ENCODE assay signal across 9 cellular contexts in the genomic region with DNA sequence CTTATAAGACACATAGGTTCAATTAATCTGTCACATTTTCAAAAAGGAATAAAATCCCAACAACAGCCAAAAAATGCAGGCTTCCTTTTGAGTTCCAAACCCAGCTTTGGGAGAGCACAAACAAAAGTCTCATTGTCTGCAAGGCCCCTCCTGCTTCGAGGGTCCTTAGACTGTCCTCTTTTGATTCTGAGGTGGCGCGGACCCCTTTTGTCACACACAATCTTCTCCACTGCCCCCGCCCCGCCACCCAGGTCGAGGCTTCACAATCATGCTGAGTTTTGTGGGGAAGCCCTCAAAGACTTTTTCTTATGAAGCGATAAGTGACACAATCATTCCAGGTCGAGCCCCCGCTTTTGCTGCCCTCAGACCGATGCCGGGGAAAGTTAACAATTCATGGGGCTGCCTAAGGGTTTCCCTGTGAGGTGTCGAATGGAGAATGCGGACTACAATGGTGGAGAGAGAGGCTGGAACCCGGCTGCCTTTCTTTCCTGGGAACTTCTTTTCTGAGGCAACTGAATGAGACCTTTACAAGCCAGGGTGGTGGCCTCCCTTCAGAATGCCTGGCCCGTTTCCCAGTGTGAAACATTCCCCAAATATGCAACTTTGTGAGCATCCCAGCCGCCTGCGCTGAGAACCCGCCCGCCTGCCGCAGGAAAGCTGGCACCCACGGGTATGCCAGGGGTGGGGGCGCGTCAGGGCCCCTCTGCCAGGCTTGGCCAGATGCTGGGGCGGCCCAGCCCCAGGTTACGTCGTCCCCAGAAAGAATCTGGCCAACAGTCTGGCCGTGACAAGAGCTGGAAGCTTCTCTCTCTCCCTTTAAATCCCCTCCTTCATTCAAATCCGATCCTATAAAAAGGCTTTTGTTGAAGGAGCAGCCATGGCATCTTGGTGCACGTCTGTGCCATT.
DNase-seq lines count a peak whose midpoint lies in the region; ATAC-seq lines count a peak whose summit lies in the region.
"Had no signal": no experiment of that assay in that cellular context is flagged by ENCODE, and none has a peak within 500 bp of the region (broad histone marks: within the 10 kb centered on the region; RNA-seq: fewer than 3 reads in every experiment).

No MANE protein-coding gene starts in this region.

- H3K27ac ChIP-seq in right cardiac atrium (ENCODE audit: low read length) = peak overlapping the region; percentile 54

- DNase-seq in H7 (peak; percentile 40), astrocyte of the hippocampus (ENCODE audit: low read depth, low spot score) (peak; percentile 98), right cardiac atrium (peak; percentile 82 to 87 (median 83)), GM19238 (ENCODE audit: insufficient read length, low spot score) (no peak)
- no peak for DNase-seq in stimulated activated naive CD4-positive, alpha-beta T cell (lab: John Stamatoyannopoulos, UW)
- no peak for DNase-seq in activated CD8-positive, alpha-beta memory T cell treated with anti-CD3 and anti-CD28 coated beads for 24 hours
- DNase-seq: NCI-H1105 had no signal

- ATAC-seq in right cardiac atrium = peak; percentile 84 to 90
- ATAC-seq in GM21528 (IDR thresholded peaks at IDR 0.05; ENCODE audit: low FRiP score, unreplicated experiment) = no peak

- peak overlapping the region; percentile 81 for H3K9ac ChIP-seq in skeletal muscle satellite cell (ENCODE audit: low read depth, low read length)

- H3K27me3 ChIP-seq in H7 (ENCODE audit: control insufficient read depth, insufficient read depth, low read length) (no peaks in the 10 kb centered on the region), right cardiac atrium (ENCODE audit: control insufficient read depth, insufficient read depth) (no peaks in the 10 kb centered on the region), skeletal muscle satellite cell (ENCODE audit: control insufficient read depth, insufficient read depth, low read length) (no peaks in the 10 kb centered on the region)

- intact Hi-C loops in right cardiac atrium (cut with DNase I) = no loop called here

- H3K4me1 ChIP-seq in right cardiac atrium (ENCODE audit: control insufficient read depth, insufficient read depth, low read length) = peaks cover 3% of the 10 kb centered on the region
- peaks cover 40% of the 10 kb centered on the region for H3K4me1 ChIP-seq in skeletal muscle satellite cell (ENCODE audit: control insufficient read depth, insufficient read depth, low read length)

- H3K36me3 ChIP-seq in H7 (replicated peaks; ENCODE audit: control insufficient read depth, insufficient read depth, low read length) (peaks cover 1% of the 10 kb centered on the region; the same call in 1 of the 2 replicates), skeletal muscle satellite cell (ENCODE audit: insufficient read depth, low read length) (peaks cover 33% of the 10 kb centered on the region)

- no peak overlapping the region for H3K4me3 ChIP-seq in H7 (ENCODE audit: insufficient read depth, low read depth, low read length)
- H3K4me3 ChIP-seq in right cardiac atrium (ENCODE audit: low read length) = peak overlapping the region; percentile 17
- H3K4me3 ChIP-seq in skeletal muscle satellite cell (ENCODE audit: low read length) = peak overlapping the region; percentile 66

- H3K4me2 ChIP-seq in skeletal muscle satellite cell (ENCODE audit: low read length) = peak overlapping the region; percentile 78

- 49% methylated on average over 29 of the region's 29 CpGs for WGBS in right cardiac atrium

- H3K9me3 ChIP-seq in right cardiac atrium (ENCODE audit: control insufficient read depth, low read length) (no peaks in the 10 kb centered on the region), skeletal muscle satellite cell (replicated peaks; ENCODE audit: low read length) (no peaks in the 10 kb centered on the region)

Comparison
In these comparisons a context has a peak if more than half of its experiments do, and no peak if none do; other contexts are left out.
1. DNase-seq: peak in H7 (single experiment), astrocyte of the hippocampus (single experiment) and right cardiac atrium (3 of 3); none in GM19238 (single experiment), stimulated activated naive CD4-positive, alpha-beta T cell (0 of 6) and activated CD8-positive, alpha-beta memory T cell treated with anti-CD3 and anti-CD28 coated beads for 24 hours (single experiment).